In the genomic region with DNA sequence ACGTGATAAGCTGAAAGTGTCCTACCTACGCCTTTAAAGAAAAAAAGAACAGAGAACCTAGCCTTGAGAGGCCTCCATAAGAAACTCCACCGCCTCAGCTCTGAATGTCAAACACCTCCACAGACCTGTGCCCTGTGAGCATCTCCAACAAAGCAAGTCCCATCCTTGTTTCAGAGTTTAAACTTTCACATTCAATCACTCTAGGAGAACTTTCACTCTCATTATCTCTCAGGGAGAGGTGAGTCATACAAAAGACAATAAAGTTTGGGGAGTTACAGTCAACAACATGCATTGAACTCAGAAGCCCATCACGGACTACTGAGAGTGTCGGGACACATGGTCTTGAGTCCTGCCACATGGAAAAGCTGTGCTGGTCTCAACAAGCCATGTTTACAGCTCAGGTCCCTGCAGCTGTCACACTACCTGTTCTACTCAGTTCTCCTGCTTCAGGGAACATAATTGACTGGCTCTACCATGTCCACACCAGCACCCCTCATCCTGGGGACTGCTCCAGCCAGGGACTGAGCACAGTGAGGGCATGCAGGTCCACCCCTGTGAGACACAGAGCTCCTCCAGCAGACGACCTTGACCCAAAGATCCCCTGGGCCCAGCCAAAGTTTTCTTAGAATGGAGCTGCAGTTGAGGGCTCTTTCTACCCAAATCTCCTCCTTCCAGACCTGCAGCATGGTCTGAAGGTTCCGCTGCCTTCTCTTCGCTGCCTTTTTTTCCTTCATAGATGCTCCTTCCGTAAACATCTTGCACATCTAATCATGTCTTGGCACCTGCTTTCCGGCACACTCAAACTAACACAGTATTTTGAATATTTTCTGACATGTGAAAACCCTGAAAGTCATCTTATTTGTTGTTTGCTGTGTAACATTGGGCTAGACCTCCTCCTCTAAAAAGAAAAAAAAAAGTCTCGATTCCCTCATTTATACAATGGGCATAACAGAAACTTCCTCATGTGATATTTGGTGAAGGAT, we compare ENCODE assay signal across 8 cellular contexts.
DNase-seq lines count a peak whose midpoint lies in the region; ATAC-seq and TF ChIP-seq lines count a peak whose summit lies in the region.

No MANE protein-coding gene starts in this region.

- no peak overlapping the region for H2AFZ ChIP-seq in neural progenitor cell (replicated peaks)

- no peaks in the 10 kb centered on the region for H3K36me3 ChIP-seq in neural progenitor cell

- H3K27me3 ChIP-seq in neural progenitor cell: no peaks in the 10 kb centered on the region

- H3K79me2 ChIP-seq in neural progenitor cell (ENCODE audit: low read depth): no peaks in the 10 kb centered on the region

- H3K4me1 Mint-ChIP-seq in stimulated activated naive CD8-positive, alpha-beta T cell treated with anti-CD3 and anti-CD28 coated beads, Interleukin-15, amount 100 ng/mL, for 72 hours: peaks cover 96% of the 10 kb centered on the region
- H3K4me1 Mint-ChIP-seq in neural progenitor cell: peaks cover 38% of the 10 kb centered on the region

- H3K9ac ChIP-seq in neural progenitor cell: no peak overlapping the region

- H3K36me3 Mint-ChIP-seq in neural progenitor cell: no peaks in the 10 kb centered on the region

- H3K27ac ChIP-seq in neural progenitor cell: no peak overlapping the region

- no peaks in the 10 kb centered on the region for H3K9me3 Mint-ChIP-seq in stimulated activated naive CD8-positive, alpha-beta T cell treated with anti-CD3 and anti-CD28 coated beads, Interleukin-15, amount 100 ng/mL, for 72 hours
- H3K9me3 Mint-ChIP-seq in neural progenitor cell: no peaks in the 10 kb centered on the region

- peaks cover 13% of the 10 kb centered on the region for H3F3A ChIP-seq in neural progenitor cell (ENCODE audit: low read depth)

- DNase-seq in effector CD4-positive, alpha-beta T cell: peak; percentile 43
- DNase-seq in stimulated activated naive CD8-positive, alpha-beta T cell treated with anti-CD3 and anti-CD28 coated beads, Interleukin-15, amount 100 ng/mL, for 72 hours: peak; percentile 74 to 82
- no peak for DNase-seq in NCI-H774 (lab: John Stamatoyannopoulos, UW)
- no peak for DNase-seq in neural progenitor cell (ENCODE audit: low spot score)
- no peak for DNase-seq in anterior cingulate cortex (lab: John Stamatoyannopoulos, UW)

- peak overlapping the region; percentile 95 to 96 for H3K27ac Mint-ChIP-seq in stimulated activated naive CD8-positive, alpha-beta T cell treated with anti-CD3 and anti-CD28 coated beads, Interleukin-15, amount 100 ng/mL, for 72 hours
- H3K27ac Mint-ChIP-seq in neural progenitor cell: no peak overlapping the region

- no peak overlapping the region for H3K4me3 ChIP-seq in neural progenitor cell

- no peaks in the 10 kb centered on the region for H3K9me3 ChIP-seq in neural progenitor cell (ENCODE audit: low read depth)

- peaks cover 19% of the 10 kb centered on the region for H3K4me1 ChIP-seq in neural progenitor cell

- ATAC-seq in GM18520 (IDR thresholded peaks at IDR 0.05; ENCODE audit: unreplicated experiment): peak; percentile 32
- peak; percentile 51 for ATAC-seq in HG02642 (IDR thresholded peaks at IDR 0.05; ENCODE audit: poor library complexity, unreplicated experiment)
- ATAC-seq in stimulated activated naive CD8-positive, alpha-beta T cell treated with anti-CD3 and anti-CD28 coated beads, Interleukin-15, amount 100 ng/mL, for 72 hours: peak; percentile 71

- H3K4me2 ChIP-seq in neural progenitor cell: no peak overlapping the region

- peak overlapping the region; percentile 69 to 84 for H3K4me3 Mint-ChIP-seq in stimulated activated naive CD8-positive, alpha-beta T cell treated with anti-CD3 and anti-CD28 coated beads, Interleukin-15, amount 100 ng/mL, for 72 hours
- H3K4me3 Mint-ChIP-seq in neural progenitor cell: no peak overlapping the region

- TF ChIP-seq CTCF in neural progenitor cell (IDR thresholded peaks at IDR 0.05): no peak

- no peaks in the 10 kb centered on the region for H4K20me1 ChIP-seq in neural progenitor cell (ENCODE audit: low read depth)

- no peaks in the 10 kb centered on the region for H3K27me3 Mint-ChIP-seq in stimulated activated naive CD8-positive, alpha-beta T cell treated with anti-CD3 and anti-CD28 coated beads, Interleukin-15, amount 100 ng/mL, for 72 hours
- peaks cover 3% of the 10 kb centered on the region for H3K27me3 Mint-ChIP-seq in neural progenitor cell (ENCODE audit: insufficient read depth, low read depth)

TF ChIP-seq in PFSK-1, 5 proteins besides CTCF, POLR2A, EP300 and RAD21:
- TF ChIP-seq FOXP2 (optimal IDR thresholded peaks at IDR 0.05; ENCODE audit: borderline replicate concordance, extremely low read depth, extremely low read length, insufficient read depth): no peak
- no peak for TF ChIP-seq REST (IDR thresholded peaks at IDR 0.05; ENCODE audit: insufficient read depth in 1 of 2, low read depth in 2 of 2, low read length in 2 of 2)
- no peak for TF ChIP-seq TAF1 (IDR thresholded peaks at IDR 0.05; ENCODE audit: borderline replicate concordance, insufficient read depth, low read length)
- TF ChIP-seq SIN3A (IDR thresholded peaks at IDR 0.05; ENCODE audit: borderline replicate concordance, insufficient read depth, low read length): peak; percentile 77; the same call in 1 of the 2 replicates
- peak; percentile 63 for TF ChIP-seq POLR2AphosphoS5 (IDR thresholded peaks at IDR 0.05; ENCODE audit: low read depth, low read length)

Comparison
In these comparisons a context has a peak if more than half of its experiments do, and no peak if none do; other contexts are left out.
1. DNase-seq: peak in effector CD4-positive, alpha-beta T cell (single experiment) and stimulated activated naive CD8-positive, alpha-beta T cell treated with anti-CD3 and anti-CD28 coated beads, Interleukin-15, amount 100 ng/mL, for 72 hours (2 of 2); none in NCI-H774 (single experiment), neural progenitor cell (single experiment) and anterior cingulate cortex (0 of 58).
2. Peak in every context shown above with its lines, with median percentiles within 50 percentile points of each other: ATAC-seq.